ENCODE assay signal across 16 cellular contexts in the genomic region with DNA sequence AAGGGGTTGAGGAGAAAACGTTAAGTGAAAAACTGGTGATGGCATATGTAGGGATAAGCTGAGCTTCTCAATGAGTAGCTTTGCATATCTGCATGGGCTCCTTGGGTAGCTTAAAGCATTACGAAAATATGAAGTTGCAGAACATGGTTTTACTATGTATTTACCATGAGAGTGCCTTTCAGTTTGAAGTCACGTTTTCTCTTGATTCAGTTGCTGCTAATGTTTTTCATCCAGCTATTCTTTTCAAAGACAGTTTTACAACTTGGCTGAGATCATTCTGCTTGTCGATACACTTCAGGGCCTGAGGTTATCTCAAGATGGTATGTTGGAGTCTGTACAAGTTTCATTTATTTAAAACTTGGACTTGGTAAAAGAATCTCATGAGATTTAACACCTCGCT.
DNase-seq lines count a peak whose midpoint lies in the region; TF ChIP-seq lines count a peak whose summit lies in the region.
"Had no signal": no experiment of that assay in that cellular context is flagged by ENCODE, and none has a peak within 500 bp of the region (broad histone marks: within the 10 kb centered on the region; RNA-seq: fewer than 3 reads in every experiment).

No MANE protein-coding gene starts in this region.

- H3K36me3 ChIP-seq in ACC112 (ENCODE audit: insufficient read depth, low read length) (no peaks in the 10 kb centered on the region), hepatocyte (replicated peaks; ENCODE audit: insufficient read depth, low read depth) (no peaks in the 10 kb centered on the region), neural progenitor cell (no peaks in the 10 kb centered on the region)
- H3K36me3 ChIP-seq: BLaER1 treated with 17β-estradiol and CSF1 and Interleukin-3, amounts not matched to agents 10 nM and 100 nM had no signal

- H3K4me1 ChIP-seq in ACC112 (ENCODE audit: control insufficient read depth, insufficient read depth, low read length, unreplicated experiment) (peaks cover 31% of the 10 kb centered on the region), hepatocyte (ENCODE audit: insufficient read depth) (peaks cover 14% of the 10 kb centered on the region), neural progenitor cell (no peaks in the 10 kb centered on the region)
- H3K4me1 ChIP-seq: BLaER1 treated with 17β-estradiol and CSF1 and Interleukin-3, amounts not matched to agents 10 nM and 100 nM had no signal

- H3K4me1 Mint-ChIP-seq in neural progenitor cell, result peaks cover 3% of the 10 kb centered on the region
- no peaks in the 10 kb centered on the region for H3K4me1 Mint-ChIP-seq in endothelial cell (ENCODE audit: unreplicated experiment)
- H3K4me1 Mint-ChIP-seq: B cell had no signal

- H3K9me3 ChIP-seq in hepatocyte (ENCODE audit: low read depth) (no peaks in the 10 kb centered on the region), neural progenitor cell (ENCODE audit: low read depth) (no peaks in the 10 kb centered on the region)
- H3K9me3 ChIP-seq: BLaER1 treated with 17β-estradiol and CSF1 and Interleukin-3, amounts not matched to agents 10 nM and 100 nM; Caco-2 had no signal

- H3K4me2 ChIP-seq in hepatocyte (peak overlapping the region; percentile 50), neural progenitor cell (no peak overlapping the region)
- H3K4me2 ChIP-seq: BLaER1 treated with 17β-estradiol and CSF1 and Interleukin-3, amounts not matched to agents 10 nM and 100 nM had no signal

- no peaks in the 10 kb centered on the region for H3F3A ChIP-seq in neural progenitor cell (ENCODE audit: low read depth)

- 43% methylated on average over 5 of the region's 5 CpGs for WGBS in hepatocyte (ENCODE audit: low lambda C conversion rate, missing lambda C conversion rate)

- H4K20me1 ChIP-seq in hepatocyte (ENCODE audit: insufficient read depth, poor library complexity, severe bottlenecking), result no peaks in the 10 kb centered on the region
- H4K20me1 ChIP-seq in neural progenitor cell (ENCODE audit: low read depth), result no peaks in the 10 kb centered on the region
- H4K20me1 ChIP-seq: BLaER1 treated with 17β-estradiol and CSF1 and Interleukin-3, amounts not matched to agents 10 nM and 100 nM had no signal

- H3K9me3 Mint-ChIP-seq in neural progenitor cell (no peaks in the 10 kb centered on the region), endothelial cell (ENCODE audit: unreplicated experiment) (no peaks in the 10 kb centered on the region)
- H3K9me3 Mint-ChIP-seq: CD4-positive, alpha-beta T cell; CD8-positive, alpha-beta T cell had no signal

- DNase-seq in GM12865 (ENCODE audit: low read depth), result peak; percentile 26
- no peak for DNase-seq in hepatocyte (ENCODE audit: low spot score)
- no peak for DNase-seq in neural progenitor cell (ENCODE audit: low spot score)
- no peak for DNase-seq in endothelial cell (ENCODE audit: low spot score)
- DNase-seq: 8988T; AML-193; Caco-2; Calu3; CD4-positive, alpha-beta T cell; CD8-positive, alpha-beta T cell; DMS79 treated with DMSO at 0.1 percent for 48 hours; GF-D8 had no signal

- H3K36me3 Mint-ChIP-seq in neural progenitor cell (no peaks in the 10 kb centered on the region), endothelial cell (ENCODE audit: low read depth, unreplicated experiment) (no peaks in the 10 kb centered on the region)
- H3K36me3 Mint-ChIP-seq: CD8-positive, alpha-beta T cell had no signal

- H3K27me3 Mint-ChIP-seq in neural progenitor cell (ENCODE audit: insufficient read depth, low read depth), result peaks cover 5% of the 10 kb centered on the region
- H3K27me3 Mint-ChIP-seq in endothelial cell (ENCODE audit: unreplicated experiment), result no peaks in the 10 kb centered on the region
- H3K27me3 Mint-ChIP-seq: B cell; CD4-positive, alpha-beta T cell had no signal

- H3K79me2 ChIP-seq in ACC112 (ENCODE audit: control insufficient read depth, insufficient read depth, low read length, unreplicated experiment) (no peaks in the 10 kb centered on the region), hepatocyte (no peaks in the 10 kb centered on the region), neural progenitor cell (ENCODE audit: low read depth) (no peaks in the 10 kb centered on the region)

- H3K4me3 ChIP-seq in ACC112 (ENCODE audit: low read depth, low read length), result no peak overlapping the region
- no peak overlapping the region for H3K4me3 ChIP-seq in GM12865 (ENCODE audit: low read depth, low read length)
- H3K4me3 ChIP-seq in hepatocyte, result no peak overlapping the region
- H3K4me3 ChIP-seq in neural progenitor cell, result no peak overlapping the region
- H3K4me3 ChIP-seq: BLaER1 treated with 17β-estradiol and CSF1 and Interleukin-3, amounts not matched to agents 10 nM and 100 nM had no signal

- no peak overlapping the region for H3K27ac Mint-ChIP-seq in neural progenitor cell
- H3K27ac Mint-ChIP-seq in endothelial cell (ENCODE audit: unreplicated experiment), result no peak overlapping the region
- H3K27ac Mint-ChIP-seq: B cell; CD4-positive, alpha-beta T cell; CD8-positive, alpha-beta T cell had no signal

- H3K9me2 ChIP-seq in hepatocyte (replicated peaks; ENCODE audit: insufficient read depth), result no peaks in the 10 kb centered on the region

- H3K4me3 Mint-ChIP-seq in neural progenitor cell, result no peak overlapping the region
- no peak overlapping the region for H3K4me3 Mint-ChIP-seq in endothelial cell (ENCODE audit: unreplicated experiment)
- H3K4me3 Mint-ChIP-seq: B cell; CD4-positive, alpha-beta T cell; CD8-positive, alpha-beta T cell had no signal

- no peak overlapping the region for H2AFZ ChIP-seq in ACC112 (ENCODE audit: low read length, unreplicated experiment)
- H2AFZ ChIP-seq in hepatocyte, result no peak overlapping the region
- no peak overlapping the region for H2AFZ ChIP-seq in neural progenitor cell (replicated peaks)

- H3K27me3 ChIP-seq in ACC112 (ENCODE audit: insufficient read depth, low read length) (no peaks in the 10 kb centered on the region), hepatocyte (no peaks in the 10 kb centered on the region), neural progenitor cell (no peaks in the 10 kb centered on the region)
- H3K27me3 ChIP-seq: BLaER1 treated with 17β-estradiol and CSF1 and Interleukin-3, amounts not matched to agents 10 nM and 100 nM had no signal

- no peak overlapping the region for H3K9ac ChIP-seq in neural progenitor cell
- H3K9ac ChIP-seq: BLaER1 treated with 17β-estradiol and CSF1 and Interleukin-3, amounts not matched to agents 10 nM and 100 nM had no signal

- H3K27ac ChIP-seq in ACC112 (ENCODE audit: low read depth, low read length) (peak overlapping the region; percentile 89; the same call in 1 of the 2 replicates), hepatocyte (peak overlapping the region; percentile 85), neural progenitor cell (no peak overlapping the region)
- H3K27ac ChIP-seq: BLaER1 treated with 17β-estradiol and CSF1 and Interleukin-3, amounts not matched to agents 10 nM and 100 nM; C4-2B had no signal

- TF ChIP-seq CTCF in GM12865 (IDR thresholded peaks at IDR 0.05; ENCODE audit: insufficient read depth, low read depth, low read length, missing control alignments) (no peak), hepatocyte (IDR thresholded peaks at IDR 0.05; ENCODE audit: poor library complexity) (no peak), neural progenitor cell (IDR thresholded peaks at IDR 0.05) (no peak), endothelial cell (IDR thresholded peaks at IDR 0.05; ENCODE audit: unreplicated experiment) (no peak)
